10 cellular contexts compared by ENCODE assay signal in the genomic region with DNA sequence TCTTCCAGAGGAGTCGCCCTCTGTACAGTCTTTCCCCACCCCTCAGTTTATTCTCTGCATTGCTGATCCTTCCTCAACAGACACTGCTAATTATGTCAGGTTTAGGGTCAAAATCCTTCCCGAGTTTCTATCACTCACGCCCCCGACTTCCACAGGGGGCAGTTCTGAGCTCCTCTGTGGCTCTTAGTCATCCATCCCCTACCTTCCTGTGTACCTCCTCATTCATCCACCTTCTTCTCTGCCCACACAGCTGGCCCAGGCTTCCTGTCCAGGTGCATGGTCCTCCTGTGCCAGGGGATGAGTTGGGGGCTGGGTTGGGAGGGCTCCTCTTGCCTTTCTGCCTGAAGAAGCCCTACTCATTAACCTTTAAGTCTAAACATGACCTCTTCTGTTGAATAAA.
DNase-seq lines count a peak whose midpoint lies in the region; ATAC-seq and TF ChIP-seq lines count a peak whose summit lies in the region.
"Had no signal": no experiment of that assay in that cellular context is flagged by ENCODE, and none has a peak within 500 bp of the region (broad histone marks: within the 10 kb centered on the region; RNA-seq: fewer than 3 reads in every experiment).

No MANE protein-coding gene starts in this region.

- no peaks in the 10 kb centered on the region for H3K36me3 ChIP-seq in BE2C

- ATAC-seq in HG03280 (IDR thresholded peaks at IDR 0.05; ENCODE audit: unreplicated experiment): no peak
- ATAC-seq in omental fat pad (ENCODE audit: low FRiP score): no peak
- ATAC-seq in HG03460 (IDR thresholded peaks at IDR 0.05; ENCODE audit: unreplicated experiment): no peak

- peak; percentile 40 for TF ChIP-seq CTCF in BE2C (IDR thresholded peaks at IDR 0.05; ENCODE audit: low read depth, low read length)
- no peak for TF ChIP-seq CTCF in GM12865 (IDR thresholded peaks at IDR 0.05; ENCODE audit: insufficient read depth, low read depth, low read length, missing control alignments)
- peak; percentile 11 for TF ChIP-seq CTCF in fibroblast of villous mesenchyme (IDR thresholded peaks at IDR 0.05; ENCODE audit: insufficient read depth, low read depth, low read length)
- TF ChIP-seq CTCF in omental fat pad (IDR thresholded peaks at IDR 0.05): no peak

- H3K4me1 ChIP-seq in BE2C: no peaks in the 10 kb centered on the region; the same call in 1 of the 2 replicates

- DNase-seq in BE2C: no peak
- DNase-seq in GM12865 (ENCODE audit: low read depth): peak; percentile 26
- peak; percentile 17 for DNase-seq in SK-N-DZ (ENCODE audit: low spot score)
- DNase-seq in fibroblast of villous mesenchyme (ENCODE audit: low read depth): no peak
- no peak for DNase-seq in NCI-H2029 treated with DMSO at 0.1 percent for 48 hours (lab: John Stamatoyannopoulos, UW)
- DNase-seq in omental fat pad (ENCODE audit: low spot score): no peak
- DNase-seq: foreskin fibroblast, SIG-M5 had no signal

- H3K4me3 ChIP-seq in BE2C (ENCODE audit: low read depth, low read length) (no peak overlapping the region), GM12865 (ENCODE audit: low read depth, low read length) (no peak overlapping the region), fibroblast of villous mesenchyme (ENCODE audit: low read depth, low read length) (no peak overlapping the region)

- H3K9me3 ChIP-seq in BE2C: no peaks in the 10 kb centered on the region

- no peaks in the 10 kb centered on the region for H3K27me3 ChIP-seq in BE2C

Comparison
In these comparisons a context has a peak if more than half of its experiments do, and no peak if none do; other contexts are left out.
1. DNase-seq: peak in GM12865 (single experiment) and SK-N-DZ (single experiment); none in BE2C (single experiment), fibroblast of villous mesenchyme (single experiment), NCI-H2029 treated with DMSO at 0.1 percent for 48 hours (single experiment) and omental fat pad (single experiment).
2. CTCF ChIP-seq: peak in BE2C (single experiment) and fibroblast of villous mesenchyme (single experiment); none in GM12865 (single experiment) and omental fat pad (0 of 3).